Comparison of ENCODE assay signal across 8 cellular contexts in the genomic region with DNA sequence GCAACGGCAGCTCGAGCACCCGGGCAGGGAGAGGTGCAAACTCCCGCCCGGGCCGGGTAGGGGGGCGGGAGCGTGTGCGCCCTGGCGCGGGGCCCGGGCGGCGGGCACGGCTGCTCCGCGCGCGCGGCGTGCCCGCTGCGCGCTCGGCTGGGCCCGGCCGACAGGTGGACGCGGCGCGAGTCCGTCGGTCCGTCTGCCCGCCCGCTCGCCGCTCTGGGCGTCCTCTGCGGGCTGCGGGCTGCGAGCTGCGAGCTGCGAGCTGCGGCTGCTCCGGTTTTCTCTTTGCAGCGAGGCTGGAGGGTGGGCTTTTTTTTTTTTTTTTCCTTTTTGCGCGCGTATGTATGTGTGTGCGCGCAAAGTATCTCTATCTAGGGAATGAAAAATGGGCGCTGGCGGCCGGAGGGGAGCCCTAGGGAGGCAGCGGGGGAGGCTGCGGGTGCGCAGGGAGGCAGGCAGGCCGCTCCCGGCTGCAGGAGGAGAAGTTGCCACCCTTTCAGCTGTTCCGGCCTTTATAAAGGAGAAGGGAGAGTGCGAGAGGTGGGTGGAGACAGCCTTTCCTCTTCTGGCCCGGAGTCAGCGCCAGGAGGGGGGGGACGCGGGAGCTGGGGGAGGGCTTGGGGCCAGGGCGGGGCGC. TPM values are rescaled to one million over a fixed set of nuclear protein-coding genes. Genes with fewer than 3 reads are reported as not detected.
DNase-seq lines count a peak whose midpoint lies in the region; ATAC-seq and TF ChIP-seq lines count a peak whose summit lies in the region.

TSS of gene PDGFB (minus strand) at position 487 of the 634 bp plus-strand sequence. CDS start 1,019 bp downstream, outside the sequence.

- H3K79me2 ChIP-seq in GM23338 (replicated peaks; ENCODE audit: insufficient read depth): no peaks in the 10 kb centered on the region

- WGBS in heart left ventricle, 4 donors: 0 to 1% (median 1%) methylated on average over 31 to 67 of the region's 68 CpGs

- H3K27me3 Mint-ChIP-seq in GM23338 (ENCODE audit: insufficient read depth, low read depth, poor library complexity): peaks cover 73% of the 10 kb centered on the region
- H3K27me3 Mint-ChIP-seq in activated T-helper 17 cell treated with anti-CD3 and anti-CD28 coated beads, Interleukin-2, amount 50 U/mL, for 72 hours: peaks cover 20% of the 10 kb centered on the region

- no peak for ATAC-seq in GM23338
- ATAC-seq in activated T-helper 17 cell treated with anti-CD3 and anti-CD28 coated beads, Interleukin-2, amount 50 U/mL, for 72 hours (replicated peaks): no peak
- peak; percentile 56 to 73 (median 61) for ATAC-seq in heart left ventricle
- ATAC-seq in HG02588 (IDR thresholded peaks at IDR 0.05; ENCODE audit: unreplicated experiment): no peak
- no peak for ATAC-seq in HG02763 (IDR thresholded peaks at IDR 0.05; ENCODE audit: unreplicated experiment)

- DNase-seq in GM23338 (ENCODE audit: low spot score): peak; percentile 52
- peak; percentile 74 to 80 (median 78) for DNase-seq in heart left ventricle
- peak; percentile 46 for DNase-seq in pons (ENCODE audit: low spot score)
- DNase-seq in hepatic stellate cell (ENCODE audit: low spot score): no peak

- H3K9me3 Mint-ChIP-seq in GM23338: peaks cover 5% of the 10 kb centered on the region; the same call in 1 of the 3 replicates
- H3K9me3 Mint-ChIP-seq in activated T-helper 17 cell treated with anti-CD3 and anti-CD28 coated beads, Interleukin-2, amount 50 U/mL, for 72 hours: no peaks in the 10 kb centered on the region

- intact Hi-C loops in heart left ventricle (cut with DNase I): loop anchor here in 7 of 10 donors (2.0 to 5.0 kb wide), 5 partner anchors 34 to 68 kb away; no protein-coding TSS in a partner anchor

- no peaks in the 10 kb centered on the region for H4K20me1 ChIP-seq in GM23338 (replicated peaks; ENCODE audit: insufficient read depth)

- peaks cover 10% of the 10 kb centered on the region for H3F3A ChIP-seq in GM23338 (replicated peaks; ENCODE audit: low read depth)

- H3K36me3 ChIP-seq in GM23338 (ENCODE audit: insufficient read depth) (no peaks in the 10 kb centered on the region), heart left ventricle (peaks cover 0 to 8% (median 0%) of the 10 kb centered on the region in 9 donors)

- H2AFZ ChIP-seq in GM23338: no peak within 1 kb of the TSS

- peak within 1 kb of the TSS; percentile 78 for H3K4me3 ChIP-seq in GM23338
- peak within 1 kb of the TSS; percentile 66 to 96 (median 74) for H3K4me3 ChIP-seq in heart left ventricle

- H3K4me1 ChIP-seq in GM23338 (ENCODE audit: insufficient read depth) (peaks cover 23% of the 10 kb centered on the region), heart left ventricle (peaks cover 0 to 78% (median 39%) of the 10 kb centered on the region in 12 donors)

- H3K4me2 ChIP-seq in GM23338: peak within 1 kb of the TSS; percentile 92

- H3K27me3 ChIP-seq in GM23338 (ENCODE audit: insufficient read depth) (peaks cover 80% of the 10 kb centered on the region), heart left ventricle (peaks cover 0 to 37% (median 0%) of the 10 kb centered on the region in 9 donors)

- peak in 1 of 2 donors; percentile 77 for TF ChIP-seq POLR2A in heart left ventricle (IDR thresholded peaks at IDR 0.05)

- no peak for TF ChIP-seq CTCF in 22Rv1 (IDR thresholded peaks at IDR 0.05)
- TF ChIP-seq CTCF in GM23338 (conservative IDR thresholded peaks at IDR 0.05; ENCODE audit: low read depth in 2 of 2): no peak
- no peak for TF ChIP-seq CTCF in heart left ventricle (IDR thresholded peaks at IDR 0.05)

- no peaks in the 10 kb centered on the region; the same call in 2 of the 3 replicates for H3K36me3 Mint-ChIP-seq in GM23338 (ENCODE audit: low read depth)
- peaks cover 15% of the 10 kb centered on the region for H3K36me3 Mint-ChIP-seq in activated T-helper 17 cell treated with anti-CD3 and anti-CD28 coated beads, Interleukin-2, amount 50 U/mL, for 72 hours (ENCODE audit: low read depth)

- H3K27ac Mint-ChIP-seq in GM23338: no peak within 1 kb of the TSS
- no peak within 1 kb of the TSS for H3K27ac Mint-ChIP-seq in activated T-helper 17 cell treated with anti-CD3 and anti-CD28 coated beads, Interleukin-2, amount 50 U/mL, for 72 hours

- H3K4me1 Mint-ChIP-seq in GM23338: peaks cover 28% of the 10 kb centered on the region
- H3K4me1 Mint-ChIP-seq in activated T-helper 17 cell treated with anti-CD3 and anti-CD28 coated beads, Interleukin-2, amount 50 U/mL, for 72 hours: peaks cover 20% of the 10 kb centered on the region

- H3K9me2 ChIP-seq in GM23338 (ENCODE audit: insufficient read depth): no peaks in the 10 kb centered on the region

- H3K9me3 ChIP-seq in heart left ventricle: no peaks in the 10 kb centered on the region

- H3K4me3 Mint-ChIP-seq in GM23338: peak within 1 kb of the TSS; percentile 79
- H3K4me3 Mint-ChIP-seq in activated T-helper 17 cell treated with anti-CD3 and anti-CD28 coated beads, Interleukin-2, amount 50 U/mL, for 72 hours: peak within 1 kb of the TSS; percentile 80

- H3K27ac ChIP-seq in 22Rv1 (peak within 1 kb of the TSS; percentile 98), GM23338 (ENCODE audit: low read depth) (no peak within 1 kb of the TSS), heart left ventricle (peak within 1 kb of the TSS; percentile 70 to 98 (median 92))

TF ChIP-seq in GM23338, 12 proteins besides CTCF, POLR2A, EP300 and RAD21:
- no peak for TF ChIP-seq ZNF114 (CRISPR knock-in tag; IDR thresholded peaks at IDR 0.05)
- TF ChIP-seq EZH2 (IDR thresholded peaks at IDR 0.05; ENCODE audit: low read depth, unreplicated experiment): peak; percentile 72

RNA-seq across cellular contexts. Expression of gene PDGFB, which starts in this region (rescaled TPM):
- 5.2 and 8.0 TPM in 2 replicates for total RNA-seq in GM23338 (2014; rRNA removed; shearing (Covaris generic))
- polyA plus RNA-seq in GM23338 (2016; fragmentation: Nextera tagmentation; extraction: Ambion mirVana): 1.9 and 2.2 TPM in 2 replicates
- total RNA-seq in activated T-helper 17 cell treated with anti-CD3 and anti-CD28 coated beads, Interleukin-2, amount 50 U/mL, for 72 hours: 10 to 100 TPM in 1 of 2 donors, 1 to 10 TPM in 1; 5.2 to 11.3 TPM
- total RNA-seq in heart left ventricle: 10 to 100 TPM; 15.2 to 43.7 (median 21.8) TPM
- polyA plus RNA-seq in heart left ventricle: 10 to 100 TPM in 1 of 2 donors, 1 to 10 TPM in 1; 9.0 to 21.3 TPM

Comparison
In these comparisons a context has a peak if more than half of its experiments do, and no peak if none do; other contexts are left out.
1. ATAC-seq: peak in heart left ventricle (4 of 4); none in GM23338 (single experiment), activated T-helper 17 cell treated with anti-CD3 and anti-CD28 coated beads, Interleukin-2, amount 50 U/mL, for 72 hours (single experiment), HG02588 (single experiment) and HG02763 (single experiment).